ENCODE assay signal across 27 cellular contexts in the genomic region with DNA sequence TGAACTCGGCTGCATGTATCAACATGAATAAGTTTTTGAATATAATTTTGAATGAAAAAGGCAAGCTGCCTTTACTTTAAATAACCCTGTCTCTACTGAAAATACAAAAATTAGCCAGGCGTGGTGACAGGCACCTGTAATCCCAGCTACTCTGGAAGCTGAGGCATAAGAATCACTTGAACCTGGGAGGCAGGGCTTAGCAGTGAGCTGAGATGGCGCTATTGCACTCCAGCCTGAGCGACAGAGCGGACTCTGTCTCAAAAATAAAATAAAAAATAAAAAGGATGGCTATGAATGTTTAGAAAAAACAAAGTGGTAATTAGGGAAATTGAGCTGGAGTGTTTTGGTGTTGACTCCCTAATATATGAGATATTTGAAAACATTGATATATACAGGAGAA.
"Had no signal": no experiment of that assay in that cellular context is flagged by ENCODE, and none has a peak within 500 bp of the region (broad histone marks: within the 10 kb centered on the region; RNA-seq: fewer than 3 reads in every experiment).

No MANE protein-coding gene starts in this region.

- H3K9me3 Mint-ChIP-seq: activated CD4-positive, alpha-beta T cell treated with anti-CD3 and anti-CD28 coated beads, Interleukin-2, amount 10 ng/mL, durations not matched to agents 7 days and 5 days; activated naive CD4-positive, alpha-beta T cell treated with anti-CD3 and anti-CD28 coated beads for 36 hours; activated naive CD8-positive, alpha-beta T cell treated with anti-CD3 and anti-CD28 coated beads, Interleukin-2, amount 10 ng/mL, durations not matched to agents 7 days and 5 days; endodermal cell; natural killer cell treated with Interleukin-12 subunit alpha and Interleukin-12 subunit beta and Interleukin-15 and Interleukin-18, amount 100 ng/mL, for 72 hours; T-helper 1 cell treated with Interleukin-12 subunit alpha and Interleukin-12 subunit beta and Interleukin-4 antibody, amounts not matched to agents 30 μg/mL and 1 μg/mL, for 36 hours had no signal

- H3K27ac Mint-ChIP-seq: activated CD4-positive, alpha-beta T cell treated with anti-CD3 and anti-CD28 coated beads, Interleukin-2, amount 10 ng/mL, durations not matched to agents 7 days and 5 days; activated naive CD4-positive, alpha-beta T cell treated with anti-CD3 and anti-CD28 coated beads for 36 hours; endodermal cell; natural killer cell treated with Interleukin-12 subunit alpha and Interleukin-12 subunit beta and Interleukin-15 and Interleukin-18, amount 100 ng/mL, for 72 hours; T-helper 1 cell treated with Interleukin-12 subunit alpha and Interleukin-12 subunit beta and Interleukin-4 antibody, amounts not matched to agents 30 μg/mL and 1 μg/mL, for 36 hours had no signal

- H3K4me3 Mint-ChIP-seq: activated CD4-positive, alpha-beta T cell treated with anti-CD3 and anti-CD28 coated beads, Interleukin-2, amount 10 ng/mL, durations not matched to agents 7 days and 5 days; activated naive CD4-positive, alpha-beta T cell treated with anti-CD3 and anti-CD28 coated beads for 36 hours; activated naive CD8-positive, alpha-beta T cell treated with anti-CD3 and anti-CD28 coated beads, Interleukin-2, amount 10 ng/mL, durations not matched to agents 7 days and 5 days; endodermal cell; natural killer cell treated with Interleukin-12 subunit alpha and Interleukin-12 subunit beta and Interleukin-15 and Interleukin-18, amount 100 ng/mL, for 72 hours; T-helper 1 cell treated with Interleukin-12 subunit alpha and Interleukin-12 subunit beta and Interleukin-4 antibody, amounts not matched to agents 30 μg/mL and 1 μg/mL, for 36 hours had no signal

- H3K4me3 ChIP-seq: breast epithelium, colonic mucosa, dorsolateral prefrontal cortex, gastroesophageal sphincter, ovary, prostate gland, thyroid gland had no signal

- H3K36me3 Mint-ChIP-seq: natural killer cell treated with Interleukin-12 subunit alpha and Interleukin-12 subunit beta and Interleukin-15 and Interleukin-18, amount 100 ng/mL, for 72 hours had no signal

- DNase-seq: activated CD4-positive, alpha-beta T cell treated with anti-CD3 and anti-CD28 coated beads, Interleukin-2, amount 10 ng/mL, durations not matched to agents 7 days and 5 days; activated naive CD4-positive, alpha-beta T cell treated with anti-CD3 and anti-CD28 coated beads for 36 hours; activated naive CD8-positive, alpha-beta T cell treated with anti-CD3 and anti-CD28 coated beads, Interleukin-2, amount 10 ng/mL, durations not matched to agents 7 days and 5 days; activated T-cell treated with anti-CD3 and anti-CD28 coated beads, Interleukin-2, amount 50 U/mL, for 1 hour; amniotic stem cell; colonic mucosa; dorsolateral prefrontal cortex; endodermal cell; head of caudate nucleus; hypothalamus; left ventricle myocardium superior; mammary epithelial cell; midbrain; ovary; stimulated activated CD4-positive, alpha-beta T cell treated with anti-CD3 and anti-CD28 coated beads, Interleukin-2, amount 100 ng/mL, for 48 hours; stimulated activated CD8-positive, alpha-beta memory T cell treated with anti-CD3 and anti-CD28 coated beads, Interleukin-4, amount 100 ng/mL, for 48 hours; stimulated activated naive CD4-positive, alpha-beta T cell treated with Interleukin-2 at 50 U/mL for 16 hours; substantia nigra had no signal

- H3K9me3 ChIP-seq: breast epithelium, colonic mucosa, gastroesophageal sphincter, neutrophil, ovary, prostate gland, thyroid gland had no signal

- H3K27me3 Mint-ChIP-seq: activated CD4-positive, alpha-beta T cell treated with anti-CD3 and anti-CD28 coated beads, Interleukin-2, amount 10 ng/mL, durations not matched to agents 7 days and 5 days; activated naive CD8-positive, alpha-beta T cell treated with anti-CD3 and anti-CD28 coated beads, Interleukin-2, amount 10 ng/mL, durations not matched to agents 7 days and 5 days; natural killer cell treated with Interleukin-12 subunit alpha and Interleukin-12 subunit beta and Interleukin-15 and Interleukin-18, amount 100 ng/mL, for 72 hours had no signal

- H3K36me3 ChIP-seq: breast epithelium, colonic mucosa, ovary, prostate gland, thyroid gland had no signal

- H3K27ac ChIP-seq: breast epithelium, colonic mucosa, dorsolateral prefrontal cortex, epithelial cell of prostate, gastroesophageal sphincter, neutrophil, ovary, prostate gland, thyroid gland had no signal

- ATAC-seq: activated CD4-positive, CD25-positive, alpha-beta regulatory T cell treated with anti-CD3 and anti-CD28 coated beads, Interleukin-2, amount 50 U/mL, for 24 hours; gastroesophageal sphincter; left ventricle myocardium superior; natural killer cell treated with Interleukin-12 subunit alpha and Interleukin-12 subunit beta and Interleukin-15 and Interleukin-18, amount 100 ng/mL, for 72 hours had no signal

- H3K4me1 ChIP-seq: breast epithelium, colonic mucosa, gastroesophageal sphincter, prostate gland, thyroid gland had no signal
